Comparison of ENCODE assay signal across 8 cellular contexts in genomic region chr7:35694784-35695627, GRCh38. TPM values are rescaled to one million over a fixed set of nuclear protein-coding genes. Genes with fewer than 3 reads are reported as not detected.
DNase-seq lines count a peak whose midpoint lies in the region; ATAC-seq, FAIRE-seq and TF ChIP-seq lines count a peak whose summit lies in the region.

TSS of gene HERPUD2 (minus strand) at chr7:35695135. CDS start at chr7:35694330, 805 bp downstream.

- peak within 1 kb of the TSS; percentile 63 for H2BK12ac ChIP-seq in neuronal stem cell (ENCODE audit: low read length)

- no CpG with 5 or more reads among the region's 73 CpGs for WGBS in neuronal stem cell (ENCODE audit: extremely low coverage in 2 of 2, insufficient read length in 2 of 2, insufficient replicate concordance in 1 of 2), 2 donors

- peak within 1 kb of the TSS; percentile 94 for H3K4me3 Mint-ChIP-seq in activated naive CD4-positive, alpha-beta T cell treated with anti-CD3 and anti-CD28 coated beads for 36 hours

- intact Hi-C loops in activated naive CD4-positive, alpha-beta T cell treated with anti-CD3 and anti-CD28 coated beads for 36 hours (cut with micrococcal nuclease) = loop anchor here (1.0 to 10.0 kb wide), 8 partner anchors 27 to 1750 kb away; partner anchors contain the start of genes DPY19L1, EEPD1, ELMO1 and SEPTIN7

- peak within 1 kb of the TSS; percentile 32 for H2BK120ac ChIP-seq in neuronal stem cell (ENCODE audit: low read depth, low read length)

- H3K27ac ChIP-seq in neuronal stem cell (replicated peaks; ENCODE audit: low read length) = peak within 1 kb of the TSS; percentile 93
- peak within 1 kb of the TSS; percentile 83 for H3K27ac ChIP-seq in subcutaneous abdominal adipose tissue (ENCODE audit: low read depth, low read length)

- peak within 1 kb of the TSS; percentile 79 for H3K4me2 ChIP-seq in neuronal stem cell (ENCODE audit: insufficient read depth, low read length, poor library complexity, severe bottlenecking)

- H3K4me1 ChIP-seq in neuronal stem cell (ENCODE audit: control insufficient read depth in 2 of 2, insufficient read depth in 1 of 2, low read depth in 1 of 2, low read length in 2 of 2) (peaks cover 3 to 4% of the 10 kb centered on the region in 2 donors), subcutaneous abdominal adipose tissue (ENCODE audit: control insufficient read depth in 5 of 5, insufficient read depth in 5 of 5, low read length in 5 of 5) (peaks cover 3 to 50% (median 46%) of the 10 kb centered on the region in 5 donors)

- peak; percentile 86 for TF ChIP-seq POLR2A in NB4 (IDR thresholded peaks at IDR 0.05; ENCODE audit: extremely low read depth, insufficient read length)

- H3K4me1 Mint-ChIP-seq in activated naive CD4-positive, alpha-beta T cell treated with anti-CD3 and anti-CD28 coated beads for 36 hours (ENCODE audit: low read depth) = peaks cover 35% of the 10 kb centered on the region

- peak within 1 kb of the TSS; percentile 94 for H3K14ac ChIP-seq in neuronal stem cell (ENCODE audit: low read length)

- peak within 1 kb of the TSS; percentile 97 for H3K4me3 ChIP-seq in GM06990 (replicated peaks; ENCODE audit: low read depth, low read length)
- peak within 1 kb of the TSS; percentile 97 for H3K4me3 ChIP-seq in NB4 (ENCODE audit: low read depth, low read length)
- peak within 1 kb of the TSS; percentile 93 to 94 for H3K4me3 ChIP-seq in neuronal stem cell (ENCODE audit: low read length in 2 of 2)
- peak within 1 kb of the TSS; percentile 86 to 95 (median 93) for H3K4me3 ChIP-seq in subcutaneous abdominal adipose tissue (ENCODE audit: low read depth in 1 of 5, low read length in 5 of 5)

- H2AFZ ChIP-seq in neuronal stem cell (ENCODE audit: low read length) = peak within 1 kb of the TSS; percentile 98

- no peaks in the 10 kb centered on the region for H3K27me3 Mint-ChIP-seq in activated naive CD4-positive, alpha-beta T cell treated with anti-CD3 and anti-CD28 coated beads for 36 hours (ENCODE audit: low read depth)

- H3K4ac ChIP-seq in neuronal stem cell (ENCODE audit: low read length) = peak within 1 kb of the TSS; percentile 80

- no peak for FAIRE-seq in frontal cortex (lab: Jason Lieb, UNC)

- no peaks in the 10 kb centered on the region; the same call in 1 of the 2 replicates for H3K36me3 ChIP-seq in GM06990 (ENCODE audit: control insufficient read depth, insufficient read depth, low read length)
- peaks cover 2 to 51% of the 10 kb centered on the region in 2 donors for H3K36me3 ChIP-seq in neuronal stem cell (replicated peaks in 1 of 2; ENCODE audit: control insufficient read depth in 2 of 2, insufficient read depth in 2 of 2, low read length in 2 of 2)
- peaks cover 0 to 3% (median 0%) of the 10 kb centered on the region in 5 donors for H3K36me3 ChIP-seq in subcutaneous abdominal adipose tissue (ENCODE audit: control insufficient read depth in 5 of 5, insufficient read depth in 5 of 5, low read length in 5 of 5)

- H2BK15ac ChIP-seq in neuronal stem cell (ENCODE audit: low read length) = peak within 1 kb of the TSS; percentile 90

- H2BK5ac ChIP-seq in neuronal stem cell (ENCODE audit: low read length) = peak within 1 kb of the TSS; percentile 97

- no peaks in the 10 kb centered on the region for H3K79me1 ChIP-seq in neuronal stem cell (ENCODE audit: low read depth, low read length)

- peak; percentile 92 for ATAC-seq in HG02571 (IDR thresholded peaks at IDR 0.05; ENCODE audit: unreplicated experiment)

- no peaks in the 10 kb centered on the region for H3K9me3 Mint-ChIP-seq in activated naive CD4-positive, alpha-beta T cell treated with anti-CD3 and anti-CD28 coated beads for 36 hours

- H4K8ac ChIP-seq in neuronal stem cell (ENCODE audit: low read depth, low read length) = peak within 1 kb of the TSS; percentile 75

- TF ChIP-seq CTCF in GM06990 (IDR thresholded peaks at IDR 0.05; ENCODE audit: insufficient read depth, low read length, poor library complexity, severe bottlenecking) (no peak), NB4 (IDR thresholded peaks at IDR 0.05; ENCODE audit: low read depth, low read length) (no peak)

- H3K9ac ChIP-seq in neuronal stem cell (ENCODE audit: low read depth, low read length, poor library complexity) (peak within 1 kb of the TSS; percentile 95), subcutaneous abdominal adipose tissue (ENCODE audit: low read length in 5 of 5) (peak within 1 kb of the TSS; percentile 91 to 96 (median 93))

- CTCF ChIA-PET in activated naive CD4-positive, alpha-beta T cell treated with anti-CD3 and anti-CD28 coated beads for 36 hours (lab: Charles Lee) = interaction anchor here (0.6 to 4.2 kb wide), 7 partner anchors 15 to 212 kb away, joined by 3 to 16 read pairs (median 4); no protein-coding TSS in a partner anchor

- H3K27ac Mint-ChIP-seq in activated naive CD4-positive, alpha-beta T cell treated with anti-CD3 and anti-CD28 coated beads for 36 hours = peak within 1 kb of the TSS; percentile 96

- H3K27me3 ChIP-seq in GM06990 (replicated peaks; ENCODE audit: control insufficient read depth, insufficient read depth, low read length) (no peaks in the 10 kb centered on the region), neuronal stem cell (ENCODE audit: control insufficient read depth in 3 of 3, insufficient read depth in 3 of 3, low read depth in 1 of 3, low read length in 3 of 3) (no peaks in the 10 kb centered on the region), subcutaneous abdominal adipose tissue (ENCODE audit: control insufficient read depth in 5 of 5, insufficient read depth in 4 of 5, low read length in 5 of 5) (no peaks in the 10 kb centered on the region)

- H3K36me3 Mint-ChIP-seq in activated naive CD4-positive, alpha-beta T cell treated with anti-CD3 and anti-CD28 coated beads for 36 hours (ENCODE audit: low read depth) = peaks cover 9% of the 10 kb centered on the region

- H3K9me3 ChIP-seq in neuronal stem cell (replicated peaks in 1 of 2; ENCODE audit: control insufficient read depth in 2 of 2, insufficient read depth in 1 of 2, low read depth in 1 of 2, low read length in 2 of 2) = peaks cover 0 to 18% of the 10 kb centered on the region in 2 donors
- peaks cover 0 to 5% (median 0%) of the 10 kb centered on the region in 5 donors for H3K9me3 ChIP-seq in subcutaneous abdominal adipose tissue (ENCODE audit: control insufficient read depth in 5 of 5, low read length in 5 of 5)

- peak within 1 kb of the TSS; percentile 96 for H3K18ac ChIP-seq in neuronal stem cell (ENCODE audit: low read length)

- H3K23ac ChIP-seq in neuronal stem cell (ENCODE audit: low read depth, low read length, poor library complexity) = peak within 1 kb of the TSS; percentile 56

- DNase-seq in GM06990 (ENCODE audit: extremely low read depth, insufficient read length) (peak; percentile 93), NB4 (ENCODE audit: low read depth) (peak; percentile 98), SK-N-DZ (ENCODE audit: low spot score) (peak; percentile 91), frontal cortex (ENCODE audit: low spot score in 2 of 2) (peak; percentile 93 to 95), neuronal stem cell (ENCODE audit: low spot score) (peak; percentile 87)
- peak; percentile 92 for DNase-seq in activated naive CD4-positive, alpha-beta T cell treated with anti-CD3 and anti-CD28 coated beads for 36 hours

- H2AK5ac ChIP-seq in neuronal stem cell (ENCODE audit: low read depth, low read length) = peak within 1 kb of the TSS; percentile 93

- peak within 1 kb of the TSS; percentile 62 for H4K91ac ChIP-seq in neuronal stem cell (ENCODE audit: low read depth, low read length, poor library complexity)

RNA-seq across cellular contexts. Expression of gene HERPUD2, which starts in this region (rescaled TPM):
- 15.9 and 19.4 TPM in 2 replicates for polyA plus RNA-seq in SK-N-DZ (2014; cell fraction: cytosol; rRNA removed)
- 8.6 and 11.9 TPM in 2 replicates for polyA plus RNA-seq in SK-N-DZ (2014; cell fraction: nucleus; rRNA removed)
- 10 to 100 TPM; 20.3 to 22.4 TPM for total RNA-seq in activated naive CD4-positive, alpha-beta T cell treated with anti-CD3 and anti-CD28 coated beads for 36 hours
- total RNA-seq in frontal cortex = 21.2 TPM
- 36.4 TPM for polyA plus RNA-seq in neuronal stem cell (2013, experiment 1 of 2)
- 37.9 TPM for polyA plus RNA-seq in neuronal stem cell (2013, experiment 2 of 2)

Comparison
In these comparisons a context has a peak if more than half of its experiments do, and no peak if none do; other contexts are left out.
1. Peak in every context shown above with its lines: DNase-seq, ATAC-seq, H3K4me3 ChIP-seq and H3K27ac ChIP-seq.